ENCODE assay signal across 10 cellular contexts in the genomic region with DNA sequence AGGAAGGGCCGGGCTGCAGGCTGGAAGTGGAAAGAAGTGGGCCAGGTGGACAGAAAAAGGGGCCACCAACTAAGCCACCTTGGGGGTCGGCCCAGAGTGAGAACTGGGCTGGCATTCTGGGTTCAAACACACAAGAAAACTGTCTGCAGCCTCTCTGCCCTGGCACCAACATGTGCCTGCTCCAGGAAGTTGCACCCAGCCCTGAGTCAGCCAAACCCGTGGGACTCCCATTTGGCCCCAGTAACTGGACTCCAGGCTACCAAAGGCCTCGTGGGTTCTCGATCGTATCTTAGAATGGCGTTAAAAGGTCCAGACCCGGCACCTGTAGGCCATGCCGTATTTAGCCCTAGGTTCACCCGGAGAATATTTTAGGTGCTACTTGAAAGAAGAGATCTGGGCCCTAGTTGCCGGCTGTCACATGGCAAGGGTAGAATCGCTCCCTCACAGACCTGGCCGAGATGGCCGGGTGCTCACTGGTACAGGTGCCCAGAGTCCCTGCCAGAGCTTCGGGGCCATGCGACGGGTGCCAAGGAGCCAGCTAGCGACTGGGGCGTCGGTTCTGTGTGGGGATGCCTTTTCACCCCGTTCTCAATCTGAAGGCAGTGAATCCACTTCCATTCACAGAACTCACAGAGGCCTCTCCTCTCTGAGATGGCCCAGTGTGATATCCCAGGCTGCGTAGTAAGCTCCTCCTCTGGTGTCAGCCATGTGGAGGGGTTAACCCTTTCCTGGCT.
DNase-seq lines count a peak whose midpoint lies in the region; ATAC-seq, FAIRE-seq and TF ChIP-seq lines count a peak whose summit lies in the region.
"Had no signal": no experiment of that assay in that cellular context is flagged by ENCODE, and none has a peak within 500 bp of the region (broad histone marks: within the 10 kb centered on the region; RNA-seq: fewer than 3 reads in every experiment).

No MANE protein-coding gene starts in this region.

- H3K9me3 ChIP-seq in IMR-90 (ENCODE audit: control insufficient read depth, insufficient read depth, low read length) (no peaks in the 10 kb centered on the region), astrocyte (ENCODE audit: insufficient read depth, low read depth, low read length) (no peaks in the 10 kb centered on the region), iPS-15b (ENCODE audit: control insufficient read depth, insufficient read depth, low read length) (no peaks in the 10 kb centered on the region), tibial nerve (no peaks in the 10 kb centered on the region)

- H3K9ac ChIP-seq in IMR-90 (ENCODE audit: low read depth, low read length) = no peak overlapping the region
- no peak overlapping the region for H3K9ac ChIP-seq in astrocyte (ENCODE audit: low read length)
- H3K9ac ChIP-seq in iPS-15b (ENCODE audit: low read depth, low read length) = peak overlapping the region; percentile 73

- H3K4me1 ChIP-seq in IMR-90 (ENCODE audit: control insufficient read depth, insufficient read depth, low read length) (peaks cover 37% of the 10 kb centered on the region), astrocyte (ENCODE audit: insufficient read depth, low read length) (peaks cover 14% of the 10 kb centered on the region), iPS-15b (ENCODE audit: control insufficient read depth, insufficient read depth, low read length) (peaks cover 40% of the 10 kb centered on the region), tibial nerve (peaks cover 0 to 67% (median 23%) of the 10 kb centered on the region in 4 donors)

- no peak overlapping the region for H2BK15ac ChIP-seq in IMR-90 (ENCODE audit: low read depth, low read length)

- H4K8ac ChIP-seq in IMR-90 (ENCODE audit: low read depth in 2 of 2, low read length in 2 of 2) = no peak overlapping the region

- H3K18ac ChIP-seq in IMR-90 (ENCODE audit: low read depth, low read length) = no peak overlapping the region

- BruUV-seq in IMR-90 (replicated peaks; lab: Mats Ljungman, UMichigan) = no TSS peak

- no peaks in the 10 kb centered on the region for H3K9me3 Mint-ChIP-seq in astrocyte (ENCODE audit: unreplicated experiment)

- H3K4me1 Mint-ChIP-seq in astrocyte (ENCODE audit: low read depth, unreplicated experiment) = peaks cover 54% of the 10 kb centered on the region

- in situ Hi-C loops in IMR-90 (cut with MboI; ENCODE audit: low sequenced_read_pairs) = loop anchor here (5.0 to 10.0 kb wide), 2 partner anchors 55 to 87 kb away; no protein-coding TSS in a partner anchor

- H2AFZ ChIP-seq in IMR-90 (replicated peaks; ENCODE audit: low read length, poor library complexity) (peak overlapping the region; percentile 4), astrocyte (ENCODE audit: low read depth, low read length) (no peak overlapping the region)

- H3K27ac Mint-ChIP-seq in astrocyte (ENCODE audit: unreplicated experiment) = peak overlapping the region; percentile 18

- FAIRE-seq in astrocyte (lab: Jason Lieb, UNC) = no peak

- H3K23ac ChIP-seq in IMR-90 (ENCODE audit: low read depth, low read length) = no peak overlapping the region

- no peak overlapping the region for H3K56ac ChIP-seq in IMR-90 (ENCODE audit: extremely low read depth, insufficient read depth, low read length)

- CTCF ChIA-PET in IMR-90 (lab: Yijun Ruan, JAX) = interaction anchor here (0.5 kb wide), 1 partner anchor 273 kb away, joined by 3 read pairs; no protein-coding TSS in a partner anchor

- 81% methylated on average over 11 of the region's 22 CpGs; no CpG with 5 or more reads in 1 of the 2 experiments for WGBS in IMR-90 (ENCODE audit: extremely low coverage in 2 of 2, insufficient read length in 1 of 2), 2 experiments
- 71 to 74% methylated on average over 21 to 22 of the region's 22 CpGs for WGBS in tibial nerve, 2 donors

- H4K91ac ChIP-seq in IMR-90 (ENCODE audit: insufficient read depth, low read depth, low read length) = no peak overlapping the region

- no peak for DNase-seq in IMR-90
- no peak for DNase-seq in astrocyte (ENCODE audit: low read depth)
- DNase-seq in tibial nerve (ENCODE audit: low spot score in 2 of 2) = no peak
- DNase-seq in activated T-cell treated with anti-CD3 and anti-CD28 coated beads, Interleukin-2, amount 50 U/mL, for 1 hour = no peak
- DNase-seq: activated gamma-delta T cell treated with Interleukin-2 at 50 U/mL for 16 hours; hippocampal formation; stimulated activated naive CD4-positive, alpha-beta T cell treated with Interleukin-2 at 50 U/mL for 16 hours had no signal

- H3K4me2 ChIP-seq in IMR-90 (ENCODE audit: low read depth, low read length) (no peak overlapping the region), astrocyte (ENCODE audit: low read length) (no peak overlapping the region)

- H3K79me1 ChIP-seq in IMR-90 (ENCODE audit: low read depth in 1 of 2, low read length in 2 of 2) = peaks cover 13 to 86% of the 10 kb centered on the region in 2 experiments

- TF ChIP-seq EP300 in tibial nerve (IDR thresholded peaks at IDR 0.05) = no peak

- H2BK5ac ChIP-seq in IMR-90 (ENCODE audit: low read depth, low read length, poor library complexity, severe bottlenecking) = no peak overlapping the region

- ATAC-seq in IMR-90 (ENCODE audit: low read depth) (no peak), GM19395 (IDR thresholded peaks at IDR 0.05; ENCODE audit: unreplicated experiment) (no peak), GM18867 (IDR thresholded peaks at IDR 0.05; ENCODE audit: unreplicated experiment) (no peak)

- TF ChIP-seq CTCF in IMR-90 (conservative IDR thresholded peaks at IDR 0.05; ENCODE audit: low read depth, low read length) = no peak
- TF ChIP-seq CTCF in astrocyte (IDR thresholded peaks at IDR 0.05; ENCODE audit: insufficient read depth, low read depth, low read length) = no peak
- TF ChIP-seq CTCF in tibial nerve (IDR thresholded peaks at IDR 0.05) = no peak

- POLR2A ChIA-PET in IMR-90 (lab: Charles Lee; ENCODE audit: unreplicated experiment) = no interaction called here

- no peak overlapping the region for H3K27ac ChIP-seq in IMR-90 (ENCODE audit: insufficient read depth, low read length)
- H3K27ac ChIP-seq in astrocyte (ENCODE audit: low read depth, low read length) = no peak overlapping the region
- H3K27ac ChIP-seq in tibial nerve = peak overlapping the region in 3 of 4 donors; percentile 19 to 59 (median 43)

- H4K5ac ChIP-seq in IMR-90 (ENCODE audit: low read depth, low read length) = no peak overlapping the region

- H4K20me1 ChIP-seq in IMR-90 (ENCODE audit: insufficient read depth, low read length) (peaks cover 69% of the 10 kb centered on the region), astrocyte (ENCODE audit: insufficient read depth, low read length) (peaks cover 79% of the 10 kb centered on the region)

- TF ChIP-seq POLR2A in IMR-90 (IDR thresholded peaks at IDR 0.05; ENCODE audit: low read depth, low read length) = no peak
- TF ChIP-seq POLR2A in tibial nerve (IDR thresholded peaks at IDR 0.05) = no peak

- H3K36me3 ChIP-seq in IMR-90 (ENCODE audit: control insufficient read depth, insufficient read depth, low read length) (no peaks in the 10 kb centered on the region), astrocyte (ENCODE audit: insufficient read depth, low read length) (no peaks in the 10 kb centered on the region), iPS-15b (ENCODE audit: control insufficient read depth, insufficient read depth, low read length) (no peaks in the 10 kb centered on the region), tibial nerve (no peaks in the 10 kb centered on the region)

- no peak overlapping the region for H2AK5ac ChIP-seq in IMR-90 (ENCODE audit: low read depth, low read length)

- no peaks in the 10 kb centered on the region for H3K27me3 Mint-ChIP-seq in astrocyte (ENCODE audit: low read depth, unreplicated experiment)

- H2AK9ac ChIP-seq in IMR-90 (replicated peaks; ENCODE audit: low read depth, low read length, poor library complexity) = peak overlapping the region; percentile 67

- no peak overlapping the region for H3K14ac ChIP-seq in IMR-90 (replicated peaks; ENCODE audit: low read depth, low read length)

- H3K9me1 ChIP-seq in IMR-90 (ENCODE audit: insufficient read depth, low read length) = peaks cover 14% of the 10 kb centered on the region; the same call in 1 of the 2 replicates

- H2BK120ac ChIP-seq in IMR-90 (ENCODE audit: low read depth, low read length) = no peak overlapping the region

- peaks cover 80% of the 10 kb centered on the region for H3K79me2 ChIP-seq in astrocyte (ENCODE audit: insufficient read depth, low read length)

- H3K4me3 Mint-ChIP-seq in astrocyte (ENCODE audit: unreplicated experiment) = no peak overlapping the region

- no peak overlapping the region for H2BK20ac ChIP-seq in IMR-90 (ENCODE audit: low read depth, low read length)

- peak overlapping the region; percentile 22; the same call in 1 of the 2 replicates for H3K4ac ChIP-seq in IMR-90 (ENCODE audit: low read depth, low read length)

- no peak for TF ChIP-seq RAD21 in IMR-90 (IDR thresholded peaks at IDR 0.05; ENCODE audit: low read length)

- H3K36me3 Mint-ChIP-seq in astrocyte (ENCODE audit: low read depth, unreplicated experiment) = peaks cover 7% of the 10 kb centered on the region

- H3K27me3 ChIP-seq in IMR-90 (ENCODE audit: control insufficient read depth, insufficient read depth, low read length) (no peaks in the 10 kb centered on the region), astrocyte (ENCODE audit: insufficient read depth, low read length) (no peaks in the 10 kb centered on the region), iPS-15b (ENCODE audit: control insufficient read depth, insufficient read depth, low read length) (no peaks in the 10 kb centered on the region), tibial nerve (no peaks in the 10 kb centered on the region)

- intact Hi-C loops in IMR-90 (cut with micrococcal nuclease) = no loop called here

- H3K4me3 ChIP-seq in IMR-90 (ENCODE audit: insufficient read depth, low read depth, low read length) (no peak overlapping the region), astrocyte (ENCODE audit: insufficient read depth, low read depth, low read length) (no peak overlapping the region), iPS-15b (ENCODE audit: low read depth, low read length) (no peak overlapping the region), tibial nerve (no peak overlapping the region)

- dilution Hi-C loops in IMR-90 (cut with HindIII; ENCODE audit: low sequenced_read_pairs, unreplicated experiment) = no loop called here

TF ChIP-seq in IMR-90, 13 proteins besides CTCF, POLR2A, EP300 and RAD21:
- no peak for TF ChIP-seq RCOR1 (IDR thresholded peaks at IDR 0.05; ENCODE audit: insufficient replicate concordance, low read length)
- TF ChIP-seq, protein P1, sequence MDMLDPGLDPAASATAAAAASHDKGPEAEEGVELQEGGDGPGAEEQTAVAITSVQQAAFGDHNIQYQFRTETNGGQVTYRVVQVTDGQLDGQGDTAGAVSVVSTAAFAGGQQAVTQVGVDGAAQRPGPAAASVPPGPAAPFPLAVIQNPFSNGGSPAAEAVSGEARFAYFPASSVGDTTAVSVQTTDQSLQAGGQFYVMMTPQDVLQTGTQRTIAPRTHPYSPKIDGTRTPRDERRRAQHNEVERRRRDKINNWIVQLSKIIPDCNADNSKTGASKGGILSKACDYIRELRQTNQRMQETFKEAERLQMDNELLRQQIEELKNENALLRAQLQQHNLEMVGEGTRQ (IDR thresholded peaks at IDR 0.05; ENCODE audit: low read depth, low read length) = no peak

Comparison
In these comparisons a context has a peak if more than half of its experiments do, and no peak if none do; other contexts are left out.
1. H3K27ac ChIP-seq: peak in tibial nerve (3 of 4); none in IMR-90 (single experiment) and astrocyte (single experiment).